ENCODE assay signal across 1 cellular context in genomic region chr17:75773121-75773807, GRCh38.
TF ChIP-seq lines count a peak whose summit lies in the region.

No MANE protein-coding gene starts in this region.

TF ChIP-seq in K562, 482 proteins besides CTCF, POLR2A, EP300 and RAD21:
- peak; percentile 12; the same call in 1 of the 2 replicates for TF ChIP-seq ZNF232 (CRISPR knock-in tag; IDR thresholded peaks at IDR 0.05)
- TF ChIP-seq SP1 (CRISPR knock-in tag; IDR thresholded peaks at IDR 0.05) = 0 out of 2 replicates have a peak, but pooled peaks have one; percentile 24
- no peak for TF ChIP-seq YBX1 (IDR thresholded peaks at IDR 0.05)
